1 cellular context compared by ENCODE assay signal in the genomic region with DNA sequence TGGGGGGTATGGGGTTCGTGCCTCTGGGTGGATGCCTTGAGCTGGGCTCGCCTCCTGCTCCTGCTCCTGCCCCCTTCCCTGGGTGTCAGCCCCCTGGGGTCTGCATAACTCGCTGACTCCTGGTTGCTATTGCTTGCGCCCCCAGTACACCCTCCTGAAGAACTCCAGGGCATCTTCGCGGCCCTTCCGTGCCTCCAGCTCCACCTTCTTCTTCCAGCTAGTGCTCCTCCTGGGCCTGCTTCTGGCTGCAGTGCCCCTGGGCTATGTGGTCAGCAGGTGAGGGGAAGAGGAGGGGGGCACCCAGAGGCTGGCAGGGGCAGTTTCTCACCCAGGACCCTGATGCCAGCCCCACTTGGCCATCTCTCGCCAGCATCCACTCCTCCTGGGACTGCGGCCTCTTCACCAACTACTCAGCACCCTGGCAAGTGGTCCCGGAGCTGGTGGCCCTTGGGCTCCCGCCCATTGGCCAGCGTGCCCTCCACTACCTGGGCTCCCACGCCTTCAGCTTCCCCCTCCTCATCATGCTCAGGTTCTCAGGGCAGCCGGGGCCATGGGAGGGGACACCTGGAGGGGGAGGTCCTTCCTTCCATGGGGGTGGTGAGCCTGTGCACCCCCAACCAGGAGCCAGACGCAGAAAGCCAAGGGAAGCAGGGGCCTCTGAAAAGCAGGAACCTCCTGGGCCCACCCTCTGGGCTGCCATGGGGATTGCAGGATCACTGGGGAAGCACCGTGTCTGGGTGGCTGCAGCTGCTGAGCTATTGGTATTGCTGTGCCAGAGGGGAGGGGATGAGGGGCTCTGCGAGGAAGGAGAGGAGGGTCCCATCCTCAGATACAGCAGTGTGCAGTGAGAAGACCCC.
A peak's percentile ranks its signal among the peaks of the same experiment; 100 is the strongest.
TF ChIP-seq lines count a peak whose summit lies in the region.

No MANE protein-coding gene starts in this region.

TF ChIP-seq in K562, 482 proteins besides CTCF, POLR2A, EP300 and RAD21:
- TF ChIP-seq ZNF197 (CRISPR knock-in tag; IDR thresholded peaks at IDR 0.05; ENCODE audit: low read depth) (no peak), POLR2G (IDR thresholded peaks at IDR 0.05; ENCODE audit: low read depth, low read length) (no peak), PPARD (CRISPR knock-in tag; IDR thresholded peaks at IDR 0.05) (no peak), TEAD4 (IDR thresholded peaks at IDR 0.05; ENCODE audit: low read length) (no peak), TEAD4 (CRISPR knock-in tag; IDR thresholded peaks at IDR 0.05; ENCODE audit: borderline replicate concordance) (0 out of 2 replicates have a peak, but pooled peaks have one; percentile 7), PHF8 (IDR thresholded peaks at IDR 0.05; ENCODE audit: borderline replicate concordance, low read length) (no peak; the same call in 1 of the 2 replicates), PHF21A (IDR thresholded peaks at IDR 0.05; ENCODE audit: borderline replicate concordance, low read depth) (0 out of 2 replicates have a peak, but pooled peaks have one; percentile 0)
- TF ChIP-seq, protein P1, sequence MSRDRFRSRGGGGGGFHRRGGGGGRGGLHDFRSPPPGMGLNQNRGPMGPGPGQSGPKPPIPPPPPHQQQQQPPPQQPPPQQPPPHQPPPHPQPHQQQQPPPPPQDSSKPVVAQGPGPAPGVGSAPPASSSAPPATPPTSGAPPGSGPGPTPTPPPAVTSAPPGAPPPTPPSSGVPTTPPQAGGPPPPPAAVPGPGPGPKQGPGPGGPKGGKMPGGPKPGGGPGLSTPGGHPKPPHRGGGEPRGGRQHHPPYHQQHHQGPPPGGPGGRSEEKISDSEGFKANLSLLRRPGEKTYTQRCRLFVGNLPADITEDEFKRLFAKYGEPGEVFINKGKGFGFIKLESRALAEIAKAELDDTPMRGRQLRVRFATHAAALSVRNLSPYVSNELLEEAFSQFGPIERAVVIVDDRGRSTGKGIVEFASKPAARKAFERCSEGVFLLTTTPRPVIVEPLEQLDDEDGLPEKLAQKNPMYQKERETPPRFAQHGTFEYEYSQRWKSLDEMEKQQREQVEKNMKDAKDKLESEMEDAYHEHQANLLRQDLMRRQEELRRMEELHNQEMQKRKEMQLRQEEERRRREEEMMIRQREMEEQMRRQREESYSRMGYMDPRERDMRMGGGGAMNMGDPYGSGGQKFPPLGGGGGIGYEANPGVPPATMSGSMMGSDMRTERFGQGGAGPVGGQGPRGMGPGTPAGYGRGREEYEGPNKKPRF (IDR thresholded peaks at IDR 0.05; ENCODE audit: low read depth, low read length), result no peak
- TF ChIP-seq, protein P2, sequence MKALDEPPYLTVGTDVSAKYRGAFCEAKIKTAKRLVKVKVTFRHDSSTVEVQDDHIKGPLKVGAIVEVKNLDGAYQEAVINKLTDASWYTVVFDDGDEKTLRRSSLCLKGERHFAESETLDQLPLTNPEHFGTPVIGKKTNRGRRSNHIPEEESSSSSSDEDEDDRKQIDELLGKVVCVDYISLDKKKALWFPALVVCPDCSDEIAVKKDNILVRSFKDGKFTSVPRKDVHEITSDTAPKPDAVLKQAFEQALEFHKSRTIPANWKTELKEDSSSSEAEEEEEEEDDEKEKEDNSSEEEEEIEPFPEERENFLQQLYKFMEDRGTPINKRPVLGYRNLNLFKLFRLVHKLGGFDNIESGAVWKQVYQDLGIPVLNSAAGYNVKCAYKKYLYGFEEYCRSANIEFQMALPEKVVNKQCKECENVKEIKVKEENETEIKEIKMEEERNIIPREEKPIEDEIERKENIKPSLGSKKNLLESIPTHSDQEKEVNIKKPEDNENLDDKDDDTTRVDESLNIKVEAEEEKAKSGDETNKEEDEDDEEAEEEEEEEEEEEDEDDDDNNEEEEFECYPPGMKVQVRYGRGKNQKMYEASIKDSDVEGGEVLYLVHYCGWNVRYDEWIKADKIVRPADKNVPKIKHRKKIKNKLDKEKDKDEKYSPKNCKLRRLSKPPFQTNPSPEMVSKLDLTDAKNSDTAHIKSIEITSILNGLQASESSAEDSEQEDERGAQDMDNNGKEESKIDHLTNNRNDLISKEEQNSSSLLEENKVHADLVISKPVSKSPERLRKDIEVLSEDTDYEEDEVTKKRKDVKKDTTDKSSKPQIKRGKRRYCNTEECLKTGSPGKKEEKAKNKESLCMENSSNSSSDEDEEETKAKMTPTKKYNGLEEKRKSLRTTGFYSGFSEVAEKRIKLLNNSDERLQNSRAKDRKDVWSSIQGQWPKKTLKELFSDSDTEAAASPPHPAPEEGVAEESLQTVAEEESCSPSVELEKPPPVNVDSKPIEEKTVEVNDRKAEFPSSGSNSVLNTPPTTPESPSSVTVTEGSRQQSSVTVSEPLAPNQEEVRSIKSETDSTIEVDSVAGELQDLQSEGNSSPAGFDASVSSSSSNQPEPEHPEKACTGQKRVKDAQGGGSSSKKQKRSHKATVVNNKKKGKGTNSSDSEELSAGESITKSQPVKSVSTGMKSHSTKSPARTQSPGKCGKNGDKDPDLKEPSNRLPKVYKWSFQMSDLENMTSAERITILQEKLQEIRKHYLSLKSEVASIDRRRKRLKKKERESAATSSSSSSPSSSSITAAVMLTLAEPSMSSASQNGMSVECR (CRISPR knock-in tag; IDR thresholded peaks at IDR 0.05), result 0 out of 2 replicates have a peak, but pooled peaks have one; percentile 8
- TF ChIP-seq, protein P3, sequence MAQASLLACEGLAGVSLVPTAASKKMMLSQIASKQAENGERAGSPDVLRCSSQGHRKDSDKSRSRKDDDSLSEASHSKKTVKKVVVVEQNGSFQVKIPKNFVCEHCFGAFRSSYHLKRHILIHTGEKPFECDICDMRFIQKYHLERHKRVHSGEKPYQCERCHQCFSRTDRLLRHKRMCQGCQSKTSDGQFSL (CRISPR knock-in tag; IDR thresholded peaks at IDR 0.05), result peak; percentile 32; the same call in 1 of the 2 replicates
- TF ChIP-seq, protein P3 (tag; IDR thresholded peaks at IDR 0.05), result no peak
- TF ChIP-seq, protein P4, sequence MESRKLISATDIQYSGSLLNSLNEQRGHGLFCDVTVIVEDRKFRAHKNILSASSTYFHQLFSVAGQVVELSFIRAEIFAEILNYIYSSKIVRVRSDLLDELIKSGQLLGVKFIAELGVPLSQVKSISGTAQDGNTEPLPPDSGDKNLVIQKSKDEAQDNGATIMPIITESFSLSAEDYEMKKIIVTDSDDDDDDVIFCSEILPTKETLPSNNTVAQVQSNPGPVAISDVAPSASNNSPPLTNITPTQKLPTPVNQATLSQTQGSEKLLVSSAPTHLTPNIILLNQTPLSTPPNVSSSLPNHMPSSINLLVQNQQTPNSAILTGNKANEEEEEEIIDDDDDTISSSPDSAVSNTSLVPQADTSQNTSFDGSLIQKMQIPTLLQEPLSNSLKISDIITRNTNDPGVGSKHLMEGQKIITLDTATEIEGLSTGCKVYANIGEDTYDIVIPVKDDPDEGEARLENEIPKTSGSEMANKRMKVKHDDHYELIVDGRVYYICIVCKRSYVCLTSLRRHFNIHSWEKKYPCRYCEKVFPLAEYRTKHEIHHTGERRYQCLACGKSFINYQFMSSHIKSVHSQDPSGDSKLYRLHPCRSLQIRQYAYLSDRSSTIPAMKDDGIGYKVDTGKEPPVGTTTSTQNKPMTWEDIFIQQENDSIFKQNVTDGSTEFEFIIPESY (CRISPR knock-in tag; IDR thresholded peaks at IDR 0.05), result peak; percentile 53; the same call in 1 of the 2 replicates
